Comparison of ENCODE assay signal across 17 cellular contexts in the genomic region with DNA sequence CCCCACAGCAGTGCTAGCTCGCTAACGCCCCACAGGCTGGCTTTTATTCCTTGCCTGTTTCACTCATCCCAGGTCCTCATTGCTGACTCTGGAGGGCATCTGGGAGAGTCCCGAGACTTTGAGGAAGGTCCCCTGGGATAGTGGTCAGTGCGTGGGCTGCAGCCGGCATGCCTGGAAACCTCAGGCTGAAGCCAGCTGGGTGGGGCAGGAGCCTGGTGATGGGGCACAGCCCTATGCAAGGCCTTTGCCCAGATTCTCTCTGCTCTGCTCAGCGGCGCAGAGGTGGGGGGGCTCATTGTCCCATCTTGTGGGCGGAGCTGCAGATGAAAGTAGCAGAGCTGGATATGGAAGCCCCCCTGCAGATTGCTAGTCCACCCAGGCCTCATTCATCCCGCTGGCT. TPM values are rescaled to one million over a fixed set of nuclear protein-coding genes. Genes with fewer than 3 reads are reported as not detected.
A peak's percentile ranks its signal among the peaks of the same experiment; 100 is the strongest.
DNase-seq lines count a peak whose midpoint lies in the region; TF ChIP-seq lines count a peak whose summit lies in the region.
"Had no signal": no experiment of that assay in that cellular context is flagged by ENCODE, and none has a peak within 500 bp of the region (broad histone marks: within the 10 kb centered on the region; RNA-seq: fewer than 3 reads in every experiment).

No MANE protein-coding gene starts in this region.

- H3K9ac ChIP-seq in skeletal muscle satellite cell (ENCODE audit: low read depth, low read length): no peak overlapping the region

- no peaks in the 10 kb centered on the region for H3K27me3 ChIP-seq in skeletal muscle satellite cell (ENCODE audit: control insufficient read depth, insufficient read depth, low read length)
- H3K27me3 ChIP-seq: esophagus squamous epithelium, tibial nerve had no signal

- H3K4me2 ChIP-seq in skeletal muscle satellite cell (ENCODE audit: low read length): peak overlapping the region; percentile 54

- TF ChIP-seq CTCF in fibroblast of pulmonary artery (IDR thresholded peaks at IDR 0.05; ENCODE audit: low read length, missing control alignments): no peak

- H3K4me1 ChIP-seq in skeletal muscle satellite cell (ENCODE audit: control insufficient read depth, insufficient read depth, low read length): peaks cover 38% of the 10 kb centered on the region

- DNase-seq in GM03348 (ENCODE audit: low spot score) (peak; percentile 92), RPMI7951 (ENCODE audit: low read depth) (peak; percentile 77), fibroblast of pulmonary artery (ENCODE audit: low read depth) (peak; percentile 56), CD1c-positive myeloid dendritic cell (ENCODE audit: extremely low spot score) (no peak), inferior parietal cortex (ENCODE audit: extremely low spot score) (no peak), NCI-H128 (lab: John Stamatoyannopoulos, UW; ENCODE audit: unreplicated experiment) (no peak)
- no peak for DNase-seq in activated naive CD4-positive, alpha-beta T cell treated with anti-CD3 and anti-CD28 coated beads, Interleukin-2, amount 50 U/mL, for 16 hours
- DNase-seq: activated gamma-delta T cell; CD8-positive, alpha-beta memory T cell; esophagus squamous epithelium; H9; NCI-H2081 treated with DMSO at 0.1 percent for 48 hours; NCI-H526; PC-3; WERI-Rb-1 had no signal

- no peaks in the 10 kb centered on the region for H3K36me3 ChIP-seq in skeletal muscle satellite cell (ENCODE audit: insufficient read depth, low read length)
- H3K36me3 ChIP-seq: esophagus squamous epithelium, tibial nerve, WERI-Rb-1 had no signal

- no peaks in the 10 kb centered on the region for H3K9me3 ChIP-seq in skeletal muscle satellite cell (replicated peaks; ENCODE audit: low read length)
- H3K9me3 ChIP-seq: esophagus squamous epithelium, tibial nerve had no signal

- H3K4me3 ChIP-seq in fibroblast of pulmonary artery (replicated peaks; ENCODE audit: low read depth, low read length) (no peak overlapping the region), skeletal muscle satellite cell (ENCODE audit: low read length) (no peak overlapping the region)
- H3K4me3 ChIP-seq: esophagus squamous epithelium, tibial nerve had no signal

RNA-seq across cellular contexts. Expression of a gene that starts 55.7 kb away (rescaled TPM):
- 2.0 and 2.7 TPM in 2 replicates for total RNA-seq in RPMI7951 (2014; rRNA removed; shearing (Covaris generic))
- 9.6 and 15.9 TPM in 2 replicates for total RNA-seq in skeletal muscle satellite cell (2012; rRNA removed)

Comparison
In these comparisons a context has a peak if more than half of its experiments do, and no peak if none do; other contexts are left out.
1. DNase-seq: peak in GM03348 (single experiment), RPMI7951 (single experiment) and fibroblast of pulmonary artery (single experiment); none in CD1c-positive myeloid dendritic cell (single experiment), inferior parietal cortex (single experiment), activated naive CD4-positive, alpha-beta T cell treated with anti-CD3 and anti-CD28 coated beads, Interleukin-2, amount 50 U/mL, for 16 hours (single experiment) and NCI-H128 (single experiment).